In genomic region chr11:102974552-102975280, GRCh38 we compare ENCODE assay signal across 17 cellular contexts. TPM values are rescaled to one million over a fixed set of nuclear protein-coding genes. Genes with fewer than 3 reads are reported as not detected.
DNase-seq lines count a peak whose midpoint lies in the region; ATAC-seq, FAIRE-seq and TF ChIP-seq lines count a peak whose summit lies in the region.
"Had no signal": no experiment of that assay in that cellular context is flagged by ENCODE, and none has a peak within 500 bp of the region (broad histone marks: within the 10 kb centered on the region; RNA-seq: fewer than 3 reads in every experiment).

No MANE protein-coding gene starts in this region.

- H3K27ac ChIP-seq in A549 (no peak overlapping the region), adrenal gland (no peak overlapping the region)
- H3K27ac ChIP-seq: coronary artery, transverse colon had no signal

- H3K27me3 ChIP-seq in adrenal gland, result no peaks in the 10 kb centered on the region
- H3K27me3 ChIP-seq: transverse colon had no signal

- no peak for TF ChIP-seq EP300 in A549 (IDR thresholded peaks at IDR 0.05)

- H3K4me3 ChIP-seq in A549 (no peak overlapping the region), adrenal gland (no peak overlapping the region), foreskin fibroblast (ENCODE audit: low read depth in 1 of 2, low read length in 2 of 2) (no peak overlapping the region)
- H3K4me3 ChIP-seq: coronary artery, GM12878, transverse colon had no signal

- DNase-seq in A549 (ENCODE audit: low read depth in 1 of 2, low spot score in 1 of 2), result peak in 1 of 2 experiments; percentile 4
- DNase-seq in HS-5 (ENCODE audit: low read depth), result peak; percentile 61
- peak in 4 of 7 donors; percentile 17 to 51 (median 44) for DNase-seq in adrenal gland
- peak; percentile 59 to 85 for DNase-seq in foreskin fibroblast
- DNase-seq in foreskin melanocyte, result no peak
- no peak for DNase-seq in activated CD4-positive, alpha-beta T cell treated with anti-CD3 and anti-CD28 coated beads for 1 hour
- DNase-seq in iPS-NIHi11 (ENCODE audit: low spot score), result no peak
- DNase-seq: activated CD8-positive, alpha-beta memory T cell treated with anti-CD3 and anti-CD28 coated beads, Interleukin-2, amount 10 ng/mL, durations not matched to agents 7 days and 5 days; activated naive CD4-positive, alpha-beta T cell; midbrain; NCI-H2029; NCI-H774; SIG-M5; transverse colon had no signal

- TF ChIP-seq CTCF in A549 (IDR thresholded peaks at IDR 0.05), result no peak
- TF ChIP-seq CTCF in adrenal gland (IDR thresholded peaks at IDR 0.05), result no peak
- TF ChIP-seq CTCF in foreskin fibroblast (IDR thresholded peaks at IDR 0.05; ENCODE audit: low read depth, low read length), result no peak

- TF ChIP-seq POLR2A in A549 (IDR thresholded peaks at IDR 0.05; ENCODE audit: low read length) (no peak), adrenal gland (IDR thresholded peaks at IDR 0.05) (no peak)

- H3K4me1 ChIP-seq in A549 (peaks cover 16% of the 10 kb centered on the region), adrenal gland (replicated peaks in 1 of 2) (peaks cover 0 to 8% of the 10 kb centered on the region in 2 donors)
- H3K4me1 ChIP-seq: transverse colon had no signal

- peak overlapping the region; percentile 57 for H3K4me2 ChIP-seq in A549

- WGBS in A549 (ENCODE audit: missing lambda C conversion rate), result 17% methylated on average over 5 of the region's 5 CpGs
- 46 to 64% (median 55%) methylated on average over 5 of the region's 5 CpGs for WGBS in adrenal gland, 4 donors

- TF ChIP-seq RAD21 in A549 (conservative IDR thresholded peaks at IDR 0.05 in 1 of 2, IDR thresholded peaks at IDR 0.05 in 1 of 2), result no peak

- peak in 1 of 2 experiments; percentile 32; a peak in 1 of 6 replicates for ATAC-seq in A549
- ATAC-seq in GM19467 (IDR thresholded peaks at IDR 0.05; ENCODE audit: unreplicated experiment), result no peak
- ATAC-seq: activated CD8-positive, alpha-beta memory T cell treated with anti-CD3 and anti-CD28 coated beads, Interleukin-2, amount 10 ng/mL, durations not matched to agents 7 days and 5 days; GM12878 had no signal

- CTCF ChIA-PET in A549 (lab: Yijun Ruan, JAX), result no interaction called here

- POLR2A ChIA-PET in A549 (lab: Yijun Ruan, JAX), result no interaction called here

- no peak for FAIRE-seq in A549 (lab: Jason Lieb, UNC)
- FAIRE-seq: GM12878 had no signal

- no peaks in the 10 kb centered on the region for H3K36me3 ChIP-seq in adrenal gland (replicated peaks in 1 of 2)
- H3K36me3 ChIP-seq: transverse colon had no signal

- intact Hi-C loops in adrenal gland (cut with DNase I), result no loop called here

- H3K9me3 ChIP-seq in A549 (no peaks in the 10 kb centered on the region), adrenal gland (replicated peaks in 1 of 3) (no peaks in the 10 kb centered on the region)
- H3K9me3 ChIP-seq: transverse colon had no signal

TF ChIP-seq in A549, 52 proteins besides CTCF, POLR2A, EP300 and RAD21:
- TF ChIP-seq ZFP36 (IDR thresholded peaks at IDR 0.05; ENCODE audit: borderline replicate concordance, partially characterized antibody), result no peak
- TF ChIP-seq FOSL2 (IDR thresholded peaks at IDR 0.05), result no peak
- peak; percentile 43 for TF ChIP-seq FOSL2 (CRISPR knock-in tag; IDR thresholded peaks at IDR 0.05)

RNA-seq across cellular contexts. Expression of gene MMP13, which starts 19.2 kb away (rescaled TPM):
- polyA plus RNA-seq in A549 (2011; rRNA removed), result 0.04 TPM in 1 of 2 replicates, not detected in the other
- not detected in 2 replicates for polyA plus RNA-seq in A549 (2012; cell fraction: cytosol; rRNA removed)
- not detected in 2 replicates for polyA plus RNA-seq in A549 (2012; cell fraction: nucleus; rRNA removed)
- polyA plus RNA-seq in A549 (2017; fragmentation: RNase III; extraction: RNeasy Plus Mini Kit Qiagen cat#74134 plus additional on column Dnase treatment), result not detected in 3 replicates
- not detected in 2 replicates for polyA minus RNA-seq in A549 (2011; rRNA and poly(A)+ RNA removed)
- not detected for total RNA-seq in adrenal gland
- polyA plus RNA-seq in adrenal gland, result not detected
- total RNA-seq: activated CD8-positive, alpha-beta memory T cell treated with anti-CD3 and anti-CD28 coated beads, Interleukin-2, amount 10 ng/mL, durations not matched to agents 7 days and 5 days; GM12878; transverse colon had no signal

Comparison
In these comparisons a context has a peak if more than half of its experiments do, and no peak if none do; other contexts are left out.
1. DNase-seq: peak in HS-5 (single experiment), adrenal gland (4 of 7) and foreskin fibroblast (2 of 2); none in foreskin melanocyte (single experiment), activated CD4-positive, alpha-beta T cell treated with anti-CD3 and anti-CD28 coated beads for 1 hour (single experiment) and iPS-NIHi11 (single experiment).